In the genomic region with DNA sequence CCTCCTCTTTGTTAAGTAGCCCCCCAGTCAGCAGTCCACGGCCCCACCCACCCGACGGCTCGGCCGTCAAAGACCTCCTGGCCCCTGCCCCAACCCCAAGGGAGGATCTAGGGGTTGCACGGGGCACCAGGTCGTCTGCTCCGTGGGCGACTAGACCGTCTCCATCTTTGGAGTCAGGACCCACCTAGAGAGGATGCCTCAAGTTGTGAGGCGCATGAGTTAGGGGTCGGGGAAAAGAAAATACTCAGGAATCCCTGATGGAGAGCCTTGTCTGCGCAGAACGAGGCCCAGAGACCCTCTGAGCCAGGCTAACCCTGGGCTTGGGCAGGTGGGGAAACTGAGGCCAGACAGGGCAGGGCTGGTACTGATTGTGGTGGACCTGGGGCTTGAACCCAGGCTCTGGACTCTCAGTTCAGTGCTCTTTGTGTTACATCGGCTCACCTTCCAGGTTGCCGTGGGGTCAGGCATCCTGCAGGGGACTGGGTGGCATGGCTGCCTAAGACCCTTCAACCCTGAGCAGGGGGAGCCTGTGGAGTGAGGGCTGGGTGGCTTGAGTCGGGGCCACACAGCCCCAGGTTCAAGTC, we compare ENCODE assay signal across 9 cellular contexts. TPM values are rescaled to one million over a fixed set of nuclear protein-coding genes. Genes with fewer than 3 reads are reported as not detected.
DNase-seq lines count a peak whose midpoint lies in the region; ATAC-seq and TF ChIP-seq lines count a peak whose summit lies in the region.
"Had no signal": no experiment of that assay in that cellular context is flagged by ENCODE, and none has a peak within 500 bp of the region (broad histone marks: within the 10 kb centered on the region; RNA-seq: fewer than 3 reads in every experiment).

No MANE protein-coding gene starts in this region.

- H4K20me1 ChIP-seq in DOHH2 (ENCODE audit: control insufficient read depth, insufficient read depth, low read depth, low read length), result no peaks in the 10 kb centered on the region

- DNase-seq in SK-N-MC (ENCODE audit: low read depth, low spot score) (no peak), fibroblast of mammary gland (ENCODE audit: low read depth) (no peak), psoas muscle (no peak), NOMO-1 treated with dmso at 0.1 percent for 144 hours (lab: John Stamatoyannopoulos, UW; ENCODE audit: unreplicated experiment) (no peak), OCI-M1 (lab: John Stamatoyannopoulos, UW) (no peak)

- no peak for TF ChIP-seq CTCF in DOHH2 (IDR thresholded peaks at IDR 0.05; ENCODE audit: low read depth, low read length, poor library complexity, severe bottlenecking)
- no peak for TF ChIP-seq CTCF in fibroblast of mammary gland (conservative IDR thresholded peaks at IDR 0.05; ENCODE audit: control insufficient read depth, insufficient read depth, low read depth, low read length)
- TF ChIP-seq CTCF in psoas muscle (IDR thresholded peaks at IDR 0.05), result no peak

- no peaks in the 10 kb centered on the region for H3K79me2 ChIP-seq in DOHH2 (ENCODE audit: control insufficient read depth, low read length)

- intact Hi-C loops in psoas muscle (cut with DNase I), result loop anchor here in 1 of 2 donors (10.0 kb wide), 1 partner anchor 372 kb away; no protein-coding TSS in a partner anchor

- no peaks in the 10 kb centered on the region for H3K9me2 ChIP-seq in DOHH2 (replicated peaks; ENCODE audit: control insufficient read depth, low read length)

- H3K27me3 ChIP-seq in DOHH2 (ENCODE audit: control insufficient read depth, low read length), result peaks cover 9% of the 10 kb centered on the region
- no peaks in the 10 kb centered on the region for H3K27me3 ChIP-seq in psoas muscle (ENCODE audit: insufficient read depth in 3 of 3, low read length in 2 of 3)

- no peak overlapping the region for H3K27ac ChIP-seq in DOHH2 (ENCODE audit: low read depth, low read length)
- H3K27ac ChIP-seq in SK-N-MC, result no peak overlapping the region
- H3K27ac ChIP-seq in psoas muscle, result no peak overlapping the region

- ATAC-seq in psoas muscle, result no peak
- no peak for ATAC-seq in HG03045 (IDR thresholded peaks at IDR 0.05; ENCODE audit: unreplicated experiment)
- no peak for ATAC-seq in HG03571 (IDR thresholded peaks at IDR 0.05; ENCODE audit: unreplicated experiment)

- no peaks in the 10 kb centered on the region for H3F3A ChIP-seq in DOHH2 (ENCODE audit: control insufficient read depth, insufficient read depth)

- H3K4me2 ChIP-seq in DOHH2 (ENCODE audit: low read length), result peak overlapping the region; percentile 60; the same call in 1 of the 2 replicates

- H3K9ac ChIP-seq in SK-N-MC (ENCODE audit: insufficient read length), result peak overlapping the region; percentile 75

- H3K36me3 ChIP-seq in DOHH2 (ENCODE audit: control insufficient read depth, low read length) (no peaks in the 10 kb centered on the region), SK-N-MC (ENCODE audit: insufficient read depth, low read length) (no peaks in the 10 kb centered on the region), psoas muscle (ENCODE audit: insufficient read depth in 1 of 2, low read depth in 1 of 2) (no peaks in the 10 kb centered on the region)

- H3K9me3 ChIP-seq in DOHH2 (ENCODE audit: control insufficient read depth, insufficient read depth, low read length), result no peaks in the 10 kb centered on the region
- no peaks in the 10 kb centered on the region for H3K9me3 ChIP-seq in SK-N-MC (ENCODE audit: low read depth, low read length)
- H3K9me3 ChIP-seq in psoas muscle, result no peaks in the 10 kb centered on the region

- H3K4me1 ChIP-seq in DOHH2 (ENCODE audit: control insufficient read depth, low read length), result peaks cover 8% of the 10 kb centered on the region; the same call in 1 of the 2 replicates
- no peaks in the 10 kb centered on the region for H3K4me1 ChIP-seq in psoas muscle

- 43 to 46% (median 43%) methylated on average over 14 to 17 of the region's 17 CpGs for WGBS in psoas muscle, 3 donors

- H3K4me3 ChIP-seq in DOHH2 (ENCODE audit: low read length), result no peak overlapping the region
- peak overlapping the region; percentile 88 for H3K4me3 ChIP-seq in SK-N-MC
- H3K4me3 ChIP-seq in fibroblast of mammary gland (ENCODE audit: control insufficient read depth, low read depth, low read length), result peak overlapping the region; percentile 46
- H3K4me3 ChIP-seq in psoas muscle, result peak overlapping the region; percentile 79

RNA-seq across cellular contexts. Expression of a gene that starts 0.8 kb away (rescaled TPM):
- total RNA-seq in psoas muscle, result under 1 TPM; 0.06 to 0.15 (median 0.10) TPM
- polyA plus RNA-seq in psoas muscle, result under 1 TPM; 0.04 to 0.96 (median 0.09) TPM

RNA-seq across cellular contexts. Expression of a gene that starts 29.9 kb away (rescaled TPM):
- total RNA-seq in psoas muscle, result 1 to 10 TPM in 3 of 4 donors, under 1 TPM in 1; 0.71 to 3.9 (median 2.2) TPM
- polyA plus RNA-seq in psoas muscle, result under 1 TPM; 0.04 to 0.69 (median 0.61) TPM
- total RNA-seq: M059J had no signal

RNA-seq across cellular contexts. Expression of a gene that starts 50.6 kb away (rescaled TPM):
- total RNA-seq in psoas muscle, result 100 to 1,000 TPM; 148 to 443 (median 252) TPM
- 100 to 1,000 TPM in 2 of 3 donors, 10 to 100 TPM in 1; 41.2 to 460 (median 217) TPM for polyA plus RNA-seq in psoas muscle
- total RNA-seq: M059J had no signal

RNA-seq across cellular contexts. Expression of a gene that starts 54.0 kb away (rescaled TPM):
- total RNA-seq in psoas muscle, result 100 to 1,000 TPM; 145 to 190 (median 171) TPM
- polyA plus RNA-seq in psoas muscle, result 100 to 1,000 TPM in 1 of 3 donors, 10 to 100 TPM in 2; 66.5 to 124 (median 79.7) TPM

RNA-seq across cellular contexts. Expression of a gene that starts 54.1 kb away (rescaled TPM):
- total RNA-seq in psoas muscle, result 10 to 100 TPM in 1 of 4 donors, 1 to 10 TPM in 3; 6.5 to 14.4 (median 7.8) TPM
- polyA plus RNA-seq in psoas muscle, result 10 to 100 TPM; 10.4 to 15.0 (median 10.6) TPM
